In the genomic region with DNA sequence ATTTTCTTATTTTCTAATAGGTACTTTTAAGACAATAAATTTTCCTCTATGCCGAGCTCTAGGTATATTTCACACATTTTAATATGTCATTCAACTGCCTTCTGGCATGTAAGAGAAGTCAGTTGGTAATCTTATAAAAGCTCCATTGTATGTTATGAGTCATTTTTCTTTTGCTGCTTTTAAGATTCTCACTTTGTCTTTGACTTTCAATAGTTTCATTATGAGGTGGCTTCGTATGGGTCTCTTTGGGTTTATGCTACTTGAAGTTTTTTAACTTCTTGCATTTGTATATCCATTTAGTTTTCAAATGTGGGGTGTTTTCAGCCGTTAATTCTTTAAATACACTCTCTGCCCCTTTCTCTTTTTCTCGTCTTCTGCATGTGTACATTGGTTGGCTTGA, we compare ENCODE assay signal across 9 cellular contexts.
DNase-seq lines count a peak whose midpoint lies in the region; ATAC-seq and TF ChIP-seq lines count a peak whose summit lies in the region.
"Had no signal": no experiment of that assay in that cellular context is flagged by ENCODE, and none has a peak within 500 bp of the region (broad histone marks: within the 10 kb centered on the region; RNA-seq: fewer than 3 reads in every experiment).

No MANE protein-coding gene starts in this region.

- H3K4me3 ChIP-seq in brain microvascular endothelial cell (ENCODE audit: low read depth, low read length): no peak overlapping the region
- no peak overlapping the region for H3K4me3 ChIP-seq in SJCRH30
- H3K4me3 ChIP-seq: colonic mucosa, pancreas had no signal

- H3K9me3 ChIP-seq in SJCRH30 (replicated peaks): no peaks in the 10 kb centered on the region
- H3K9me3 ChIP-seq: colonic mucosa, pancreas had no signal

- peak overlapping the region; percentile 91 for H3K27ac ChIP-seq in brain microvascular endothelial cell
- no peak overlapping the region for H3K27ac ChIP-seq in SJCRH30
- H3K27ac ChIP-seq: colonic mucosa, pancreas had no signal

- TF ChIP-seq CTCF in brain microvascular endothelial cell (IDR thresholded peaks at IDR 0.05; ENCODE audit: low read depth, low read length, missing control alignments): no peak

- ATAC-seq in GM18861 (IDR thresholded peaks at IDR 0.05; ENCODE audit: unreplicated experiment) (peak; percentile 94), GM21423 (IDR thresholded peaks at IDR 0.05; ENCODE audit: unreplicated experiment) (peak; percentile 84), HG03139 (IDR thresholded peaks at IDR 0.05; ENCODE audit: unreplicated experiment) (peak; percentile 92)
- ATAC-seq: pancreas had no signal

- DNase-seq in brain microvascular endothelial cell (no peak), NCI-H1105 treated with DMSO at 0.1 percent for 48 hours (lab: John Stamatoyannopoulos, UW) (no peak), HUDEP-2 (lab: John Stamatoyannopoulos, UW; ENCODE audit: unreplicated experiment in 76 of 76) (no peak), SJCRH30 (no peak)
- DNase-seq: colonic mucosa, pancreas had no signal

- H3K4me1 ChIP-seq in SJCRH30: no peaks in the 10 kb centered on the region; the same call in 1 of the 2 replicates
- H3K4me1 ChIP-seq: colonic mucosa, pancreas had no signal

- H3K36me3 ChIP-seq in brain microvascular endothelial cell (replicated peaks): no peaks in the 10 kb centered on the region
- no peaks in the 10 kb centered on the region for H3K36me3 ChIP-seq in SJCRH30
- H3K36me3 ChIP-seq: colonic mucosa, pancreas had no signal

- in situ Hi-C loops in brain microvascular endothelial cell (cut with HindIII; ENCODE audit: low pct_ligation_motif_present, low sequenced_read_pairs): no loop called here

- H3K27me3 ChIP-seq in brain microvascular endothelial cell (replicated peaks) (no peaks in the 10 kb centered on the region), SJCRH30 (no peaks in the 10 kb centered on the region)
- H3K27me3 ChIP-seq: colonic mucosa, pancreas had no signal
